In genomic region chr14:58628381-58628780, GRCh38 we compare ENCODE assay signal across 2 cellular contexts.
TF ChIP-seq lines count a peak whose summit lies in the region.

No MANE protein-coding gene starts in this region.

TF ChIP-seq in HepG2, 621 proteins besides CTCF, POLR2A, EP300 and RAD21:
- TF ChIP-seq MAFF (IDR thresholded peaks at IDR 0.05; ENCODE audit: low read depth, low read length) (peak; percentile 38), MAFK (conservative IDR thresholded peaks at IDR 0.05 in 1 of 2, IDR thresholded peaks at IDR 0.05 in 1 of 2; ENCODE audit: low read length in 2 of 2) (peak in 1 of 2 experiments; percentile 66; a peak in 3 of 4 replicates), ZFP36L2 (CRISPR knock-in tag; IDR thresholded peaks at IDR 0.05) (no peak)

TF ChIP-seq in H1, 55 proteins besides CTCF, POLR2A, EP300 and RAD21:
- TF ChIP-seq NANOG (IDR thresholded peaks at IDR 0.05; ENCODE audit: insufficient read depth, low read depth, low read length, poor library complexity, severe bottlenecking) (peak; percentile 72), SAP30 (IDR thresholded peaks at IDR 0.05; ENCODE audit: insufficient read depth, insufficient replicate concordance, low read length) (no peak), ZNF274 (IDR thresholded peaks at IDR 0.05; ENCODE audit: borderline replicate concordance, extremely low read depth, low read length) (no peak)
